Comparison of ENCODE assay signal across 8 cellular contexts in the genomic region with DNA sequence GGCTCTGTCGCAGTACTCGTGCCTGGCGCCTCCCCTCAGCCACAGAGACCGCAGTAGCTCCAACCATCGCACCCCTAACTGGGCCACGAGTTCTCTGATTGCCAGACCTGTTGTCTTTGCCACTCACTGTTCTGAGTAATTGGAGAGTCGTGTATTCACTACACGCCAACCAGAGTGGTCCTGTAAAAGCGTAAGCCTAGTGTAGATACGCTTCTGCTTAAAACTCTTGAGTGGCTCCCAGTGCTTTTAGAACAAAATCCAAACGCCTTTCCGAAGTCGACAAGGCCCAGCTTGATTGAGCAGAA. TPM values are rescaled to one million over a fixed set of nuclear protein-coding genes. Genes with fewer than 3 reads are reported as not detected.
DNase-seq lines count a peak whose midpoint lies in the region; ATAC-seq and TF ChIP-seq lines count a peak whose summit lies in the region.

No MANE protein-coding gene starts in this region.

- peaks cover 11% of the 10 kb centered on the region; the same call in 1 of the 2 replicates for H4K20me1 ChIP-seq in IMR-90 (ENCODE audit: insufficient read depth, low read length)

- no peaks in the 10 kb centered on the region for H3K27me3 Mint-ChIP-seq in CD4-positive, CD25-positive, alpha-beta regulatory T cell
- H3K27me3 Mint-ChIP-seq in activated T-helper 2 cell treated with anti-CD3 and anti-CD28 coated beads, Interferon-gamma antibody, Interleukin-2, Interleukin-4, amounts not matched to agents 10 μg/mL and 5 μg/mL and 100 μg/mL, durations not matched to agents 14 hours and 24 hours and 36 hours (ENCODE audit: low read depth) = no peaks in the 10 kb centered on the region

- dilution Hi-C loops in IMR-90 (cut with HindIII; ENCODE audit: low sequenced_read_pairs, unreplicated experiment) = no loop called here

- peaks cover 41% of the 10 kb centered on the region for H3K4me1 ChIP-seq in CD4-positive, CD25-positive, alpha-beta regulatory T cell (ENCODE audit: control insufficient read depth, insufficient read depth, low read length, poor library complexity, severe bottlenecking)
- H3K4me1 ChIP-seq in IMR-90 (ENCODE audit: control insufficient read depth, insufficient read depth, low read length) (peaks cover 9% of the 10 kb centered on the region), subcutaneous abdominal adipose tissue (ENCODE audit: control insufficient read depth in 5 of 5, insufficient read depth in 5 of 5, low read length in 5 of 5) (peaks cover 7 to 38% (median 34%) of the 10 kb centered on the region in 5 donors)

- no peak overlapping the region for H2BK120ac ChIP-seq in IMR-90 (ENCODE audit: low read depth, low read length)

- CTCF ChIA-PET in IMR-90 (lab: Yijun Ruan, JAX) = interaction anchor here (0.9 to 1.2 kb wide), 2 partner anchors 28 to 31 kb away, joined by 3 read pairs; no protein-coding TSS in a partner anchor

- no peaks in the 10 kb centered on the region for H3K27me3 ChIP-seq in CD4-positive, CD25-positive, alpha-beta regulatory T cell (ENCODE audit: control insufficient read depth, insufficient read depth, low read length)
- H3K27me3 ChIP-seq in IMR-90 (ENCODE audit: control insufficient read depth, insufficient read depth, low read length) (no peaks in the 10 kb centered on the region), kidney epithelial cell (ENCODE audit: control insufficient read depth, insufficient read depth, low read length) (no peaks in the 10 kb centered on the region), subcutaneous abdominal adipose tissue (ENCODE audit: control insufficient read depth in 5 of 5, insufficient read depth in 4 of 5, low read length in 5 of 5) (no peaks in the 10 kb centered on the region)

- no TSS peak for BruUV-seq in IMR-90 (replicated peaks; lab: Mats Ljungman, UMichigan)

- peaks cover 24 to 66% (median 36%) of the 10 kb centered on the region in 4 donors for H3K4me1 Mint-ChIP-seq in CD4-positive, CD25-positive, alpha-beta regulatory T cell
- peaks cover 29% of the 10 kb centered on the region for H3K4me1 Mint-ChIP-seq in activated T-helper 2 cell treated with anti-CD3 and anti-CD28 coated beads, Interferon-gamma antibody, Interleukin-2, Interleukin-4, amounts not matched to agents 10 μg/mL and 5 μg/mL and 100 μg/mL, durations not matched to agents 14 hours and 24 hours and 36 hours (ENCODE audit: low read depth)

- peak overlapping the region; percentile 45 for H3K56ac ChIP-seq in IMR-90 (ENCODE audit: extremely low read depth, insufficient read depth, low read length)

- 0 out of 2 replicates have a peak overlapping the region, but pooled peaks have one; percentile 7 for H2AK5ac ChIP-seq in IMR-90 (ENCODE audit: low read depth, low read length)

- H2BK20ac ChIP-seq in IMR-90 (ENCODE audit: low read depth, low read length) = no peak overlapping the region

- intact Hi-C loops in IMR-90 (cut with micrococcal nuclease) = loop anchor here (2.0 to 5.0 kb wide), 2 partner anchors 18 to 44 kb away; no protein-coding TSS in a partner anchor
- intact Hi-C loops in activated T-helper 2 cell treated with anti-CD3 and anti-CD28 coated beads, Interferon-gamma antibody, Interleukin-2, Interleukin-4, amounts not matched to agents 10 μg/mL and 5 μg/mL and 100 μg/mL, durations not matched to agents 14 hours and 24 hours and 36 hours (cut with micrococcal nuclease) = loop anchor here (10.0 kb wide), 1 partner anchor 226 kb away; a partner anchor contains a TSS

- H3K9me1 ChIP-seq in IMR-90 (ENCODE audit: insufficient read depth, low read length) = no peaks in the 10 kb centered on the region; the same call in 1 of the 2 replicates

- TF ChIP-seq CTCF in IMR-90 (conservative IDR thresholded peaks at IDR 0.05; ENCODE audit: low read depth, low read length) = no peak
- TF ChIP-seq CTCF in kidney epithelial cell (IDR thresholded peaks at IDR 0.05; ENCODE audit: insufficient read depth, low read length, poor library complexity, severe bottlenecking) = no peak

- peaks cover 43% of the 10 kb centered on the region for H3K36me3 ChIP-seq in CD4-positive, CD25-positive, alpha-beta regulatory T cell (ENCODE audit: control insufficient read depth, insufficient read depth, low read length)
- H3K36me3 ChIP-seq in IMR-90 (ENCODE audit: control insufficient read depth, insufficient read depth, low read length) (peaks cover 20% of the 10 kb centered on the region), kidney epithelial cell (ENCODE audit: control insufficient read depth, insufficient read depth, low read length) (peaks cover 1% of the 10 kb centered on the region), subcutaneous abdominal adipose tissue (ENCODE audit: control insufficient read depth in 5 of 5, insufficient read depth in 5 of 5, low read length in 5 of 5) (peaks cover 9 to 38% (median 19%) of the 10 kb centered on the region in 5 donors)

- H3K4ac ChIP-seq in IMR-90 (ENCODE audit: low read depth, low read length) = peak overlapping the region; percentile 79

- WGBS in IMR-90 (ENCODE audit: extremely low coverage in 2 of 2, insufficient read length in 1 of 2), 2 experiments = 0% methylated on average over 3 of the region's 13 CpGs; no CpG with 5 or more reads in 1 of the 2 experiments

- H3K27ac Mint-ChIP-seq in CD4-positive, CD25-positive, alpha-beta regulatory T cell = peak overlapping the region; percentile 92 to 98 (median 98)
- H3K27ac Mint-ChIP-seq in activated T-helper 2 cell treated with anti-CD3 and anti-CD28 coated beads, Interferon-gamma antibody, Interleukin-2, Interleukin-4, amounts not matched to agents 10 μg/mL and 5 μg/mL and 100 μg/mL, durations not matched to agents 14 hours and 24 hours and 36 hours = peak overlapping the region; percentile 87

- H3K9me3 Mint-ChIP-seq in CD4-positive, CD25-positive, alpha-beta regulatory T cell = no peaks in the 10 kb centered on the region
- H3K9me3 Mint-ChIP-seq in activated T-helper 2 cell treated with anti-CD3 and anti-CD28 coated beads, Interferon-gamma antibody, Interleukin-2, Interleukin-4, amounts not matched to agents 10 μg/mL and 5 μg/mL and 100 μg/mL, durations not matched to agents 14 hours and 24 hours and 36 hours = no peaks in the 10 kb centered on the region

- peak overlapping the region; percentile 92 for H3K23ac ChIP-seq in IMR-90 (ENCODE audit: low read depth, low read length)

- H3K4me2 ChIP-seq in IMR-90 (ENCODE audit: low read depth, low read length) = peak overlapping the region; percentile 98

- peak overlapping the region; percentile 82 for H3K27ac ChIP-seq in CD4-positive, CD25-positive, alpha-beta regulatory T cell (ENCODE audit: insufficient read depth, low read length, poor library complexity, severe bottlenecking)
- H3K27ac ChIP-seq in IMR-90 (ENCODE audit: insufficient read depth, low read length) (peak overlapping the region; percentile 64), subcutaneous abdominal adipose tissue (ENCODE audit: low read depth, low read length) (peak overlapping the region; percentile 81)

- TF ChIP-seq POLR2A in IMR-90 (IDR thresholded peaks at IDR 0.05; ENCODE audit: low read depth, low read length) = no peak

- peak overlapping the region; percentile 98 for H2AFZ ChIP-seq in IMR-90 (replicated peaks; ENCODE audit: low read length, poor library complexity)

- H3K4me3 ChIP-seq in CD4-positive, CD25-positive, alpha-beta regulatory T cell (ENCODE audit: low read depth, low read length) = peak overlapping the region; percentile 68
- H3K4me3 ChIP-seq in IMR-90 (ENCODE audit: insufficient read depth, low read depth, low read length) (peak overlapping the region; percentile 97), kidney epithelial cell (ENCODE audit: low read depth, low read length) (peak overlapping the region; percentile 88), subcutaneous abdominal adipose tissue (ENCODE audit: low read depth in 1 of 5, low read length in 5 of 5) (peak overlapping the region; percentile 69 to 99 (median 97))

- peak overlapping the region; percentile 40 for H4K91ac ChIP-seq in IMR-90 (ENCODE audit: insufficient read depth, low read depth, low read length)

- H2BK5ac ChIP-seq in IMR-90 (ENCODE audit: low read depth, low read length, poor library complexity, severe bottlenecking) = peak overlapping the region; percentile 22

- peak overlapping the region; percentile 61; the same call in 1 of the 2 replicates for H4K5ac ChIP-seq in IMR-90 (ENCODE audit: low read depth, low read length)

- in situ Hi-C loops in IMR-90 (cut with MboI; ENCODE audit: low sequenced_read_pairs) = no loop called here

- H3K9me3 ChIP-seq in CD4-positive, CD25-positive, alpha-beta regulatory T cell (ENCODE audit: control insufficient read depth in 2 of 2, low read length in 2 of 2) = no peaks in the 10 kb centered on the region
- H3K9me3 ChIP-seq in IMR-90 (ENCODE audit: control insufficient read depth, insufficient read depth, low read length) (no peaks in the 10 kb centered on the region), subcutaneous abdominal adipose tissue (ENCODE audit: control insufficient read depth in 5 of 5, low read length in 5 of 5) (no peaks in the 10 kb centered on the region)

- H2AK9ac ChIP-seq in IMR-90 (replicated peaks; ENCODE audit: low read depth, low read length, poor library complexity) = peak overlapping the region; percentile 98

- H2BK15ac ChIP-seq in IMR-90 (ENCODE audit: low read depth, low read length) = no peak overlapping the region

- TF ChIP-seq RAD21 in IMR-90 (IDR thresholded peaks at IDR 0.05; ENCODE audit: low read length) = no peak

- H3K18ac ChIP-seq in IMR-90 (ENCODE audit: low read depth, low read length) = no peak overlapping the region

- peaks cover 30% of the 10 kb centered on the region for H3K36me3 Mint-ChIP-seq in CD4-positive, CD25-positive, alpha-beta regulatory T cell
- peaks cover 39% of the 10 kb centered on the region for H3K36me3 Mint-ChIP-seq in activated T-helper 2 cell treated with anti-CD3 and anti-CD28 coated beads, Interferon-gamma antibody, Interleukin-2, Interleukin-4, amounts not matched to agents 10 μg/mL and 5 μg/mL and 100 μg/mL, durations not matched to agents 14 hours and 24 hours and 36 hours (ENCODE audit: low read depth)

- H3K4me3 Mint-ChIP-seq in CD4-positive, CD25-positive, alpha-beta regulatory T cell = peak overlapping the region; percentile 98 to 99 (median 98)
- peak overlapping the region; percentile 91 for H3K4me3 Mint-ChIP-seq in activated T-helper 2 cell treated with anti-CD3 and anti-CD28 coated beads, Interferon-gamma antibody, Interleukin-2, Interleukin-4, amounts not matched to agents 10 μg/mL and 5 μg/mL and 100 μg/mL, durations not matched to agents 14 hours and 24 hours and 36 hours (ENCODE audit: low read depth)

- POLR2A ChIA-PET in IMR-90 (lab: Charles Lee; ENCODE audit: unreplicated experiment) = interaction anchor here (1.0 kb wide), 1 partner anchor 9 kb away, joined by 5 read pairs; no protein-coding TSS in a partner anchor

- H3K79me1 ChIP-seq in IMR-90 (ENCODE audit: low read depth in 1 of 2, low read length in 2 of 2) = peaks cover 26 to 70% of the 10 kb centered on the region in 2 experiments

- peak overlapping the region; percentile 79 for H3K9ac ChIP-seq in IMR-90 (ENCODE audit: low read depth, low read length)
- H3K9ac ChIP-seq in subcutaneous abdominal adipose tissue (ENCODE audit: low read length in 5 of 5) = peak overlapping the region; percentile 75 to 99 (median 95)

- no peak for ATAC-seq in CD4-positive, CD25-positive, alpha-beta regulatory T cell (ENCODE audit: low read depth in 2 of 2)
- ATAC-seq in IMR-90 (ENCODE audit: low read depth) = no peak
- ATAC-seq in GM18502 (IDR thresholded peaks at IDR 0.05; ENCODE audit: poor library complexity, unreplicated experiment) = no peak

- peak in 2 of 3 donors; percentile 49 to 84 for DNase-seq in CD4-positive, CD25-positive, alpha-beta regulatory T cell
- DNase-seq in IMR-90 = peak; percentile 39
- no peak for DNase-seq in activated T-helper 2 cell treated with anti-CD3 and anti-CD28 coated beads, Interferon-gamma antibody, Interleukin-2, Interleukin-4, amounts not matched to agents 10 μg/mL and 5 μg/mL and 100 μg/mL, durations not matched to agents 14 hours and 24 hours and 36 hours (ENCODE audit: low spot score)
- DNase-seq in kidney epithelial cell (ENCODE audit: low read depth) = no peak
- no peak for DNase-seq in NCI-H2196 treated with DMSO at 0.1 percent for 48 hours (lab: John Stamatoyannopoulos, UW; ENCODE audit: unreplicated experiment)
- DNase-seq in mucosa of gallbladder (ENCODE audit: low spot score) = no peak

- peak overlapping the region; percentile 67 to 81 for H4K8ac ChIP-seq in IMR-90 (ENCODE audit: low read depth in 2 of 2, low read length in 2 of 2)

- peak overlapping the region; percentile 93 for H3K14ac ChIP-seq in IMR-90 (replicated peaks; ENCODE audit: low read depth, low read length)

RNA-seq across cellular contexts. Expression of a gene that starts 0.4 kb away (rescaled TPM):
- total RNA-seq in CD4-positive, CD25-positive, alpha-beta regulatory T cell = 53.8 TPM
- polyA plus RNA-seq in CD4-positive, CD25-positive, alpha-beta regulatory T cell = 10 to 100 TPM; 32.4 to 34.8 (median 34.1) TPM
- total RNA-seq in IMR-90 (2012; rRNA removed) (65.5 and 68.6 TPM in 2 replicates), kidney epithelial cell (37.0 and 41.8 TPM in 2 replicates), mucosa of gallbladder (34.3 TPM)
- polyA plus RNA-seq in IMR-90 (2012; rRNA removed) = 61.0 and 63.1 TPM in 2 replicates
- 31.0 and 38.2 TPM in 2 replicates for polyA plus RNA-seq in IMR-90 (2012; cell fraction: cytosol; rRNA removed)
- polyA plus RNA-seq in IMR-90 (2012; cell fraction: nucleus; rRNA removed; ENCODE audit: low replicate concordance) = 269 and 469 TPM in 2 replicates
- 80.5 and 90.7 TPM in 2 replicates for total RNA-seq in activated T-helper 2 cell treated with anti-CD3 and anti-CD28 coated beads, Interferon-gamma antibody, Interleukin-2, Interleukin-4, amounts not matched to agents 10 μg/mL and 5 μg/mL and 100 μg/mL, durations not matched to agents 14 hours and 24 hours and 36 hours

RNA-seq across cellular contexts. Expression of a gene that starts 0.5 kb away (rescaled TPM):
- 38.4 TPM for total RNA-seq in CD4-positive, CD25-positive, alpha-beta regulatory T cell
- 10 to 100 TPM; 23.7 to 28.0 (median 26.8) TPM for polyA plus RNA-seq in CD4-positive, CD25-positive, alpha-beta regulatory T cell
- total RNA-seq in IMR-90 (2012; rRNA removed) = 8.4 and 10.3 TPM in 2 replicates
- 5.6 and 6.8 TPM in 2 replicates for polyA plus RNA-seq in IMR-90 (2012; rRNA removed)
- 2.5 and 3.5 TPM in 2 replicates for polyA plus RNA-seq in IMR-90 (2012; cell fraction: cytosol; rRNA removed)
- polyA plus RNA-seq in IMR-90 (2012; cell fraction: nucleus; rRNA removed; ENCODE audit: low replicate concordance) = 7.7 and 20.7 TPM in 2 replicates
- 24.7 and 26.7 TPM in 2 replicates for total RNA-seq in activated T-helper 2 cell treated with anti-CD3 and anti-CD28 coated beads, Interferon-gamma antibody, Interleukin-2, Interleukin-4, amounts not matched to agents 10 μg/mL and 5 μg/mL and 100 μg/mL, durations not matched to agents 14 hours and 24 hours and 36 hours
- total RNA-seq in kidney epithelial cell = 10.4 and 14.4 TPM in 2 replicates
- 15.6 TPM for total RNA-seq in mucosa of gallbladder

RNA-seq across cellular contexts. Expression of a gene that starts 46.9 kb away (rescaled TPM):
- 141 TPM for total RNA-seq in CD4-positive, CD25-positive, alpha-beta regulatory T cell
- 10 to 100 TPM; 10.7 to 21.4 (median 17.4) TPM for polyA plus RNA-seq in CD4-positive, CD25-positive, alpha-beta regulatory T cell
- total RNA-seq in IMR-90 (2012; rRNA removed) (25.0 and 29.4 TPM in 2 replicates), kidney epithelial cell (12.1 and 29.4 TPM in 2 replicates), mucosa of gallbladder (13.6 TPM)
- 32.6 and 36.1 TPM in 2 replicates for polyA plus RNA-seq in IMR-90 (2012; rRNA removed)
- polyA plus RNA-seq in IMR-90 (2012; cell fraction: cytosol; rRNA removed) = 11.7 and 13.7 TPM in 2 replicates
- 134 and 224 TPM in 2 replicates for polyA plus RNA-seq in IMR-90 (2012; cell fraction: nucleus; rRNA removed; ENCODE audit: low replicate concordance)
- total RNA-seq in activated T-helper 2 cell treated with anti-CD3 and anti-CD28 coated beads, Interferon-gamma antibody, Interleukin-2, Interleukin-4, amounts not matched to agents 10 μg/mL and 5 μg/mL and 100 μg/mL, durations not matched to agents 14 hours and 24 hours and 36 hours = 107 and 108 TPM in 2 replicates

Comparison
In these comparisons a context has a peak if more than half of its experiments do, and no peak if none do; other contexts are left out.
1. DNase-seq: peak in CD4-positive, CD25-positive, alpha-beta regulatory T cell (2 of 3) and IMR-90 (single experiment); none in activated T-helper 2 cell treated with anti-CD3 and anti-CD28 coated beads, Interferon-gamma antibody, Interleukin-2, Interleukin-4, amounts not matched to agents 10 μg/mL and 5 μg/mL and 100 μg/mL, durations not matched to agents 14 hours and 24 hours and 36 hours (single experiment), kidney epithelial cell (single experiment), NCI-H2196 treated with DMSO at 0.1 percent for 48 hours (single experiment) and mucosa of gallbladder (single experiment).
2. Peak in every context shown above with its lines, with median percentiles within 50 percentile points of each other: H3K27ac ChIP-seq and H3K4me3 ChIP-seq.